ENCODE assay signal across 9 cellular contexts in the genomic region with DNA sequence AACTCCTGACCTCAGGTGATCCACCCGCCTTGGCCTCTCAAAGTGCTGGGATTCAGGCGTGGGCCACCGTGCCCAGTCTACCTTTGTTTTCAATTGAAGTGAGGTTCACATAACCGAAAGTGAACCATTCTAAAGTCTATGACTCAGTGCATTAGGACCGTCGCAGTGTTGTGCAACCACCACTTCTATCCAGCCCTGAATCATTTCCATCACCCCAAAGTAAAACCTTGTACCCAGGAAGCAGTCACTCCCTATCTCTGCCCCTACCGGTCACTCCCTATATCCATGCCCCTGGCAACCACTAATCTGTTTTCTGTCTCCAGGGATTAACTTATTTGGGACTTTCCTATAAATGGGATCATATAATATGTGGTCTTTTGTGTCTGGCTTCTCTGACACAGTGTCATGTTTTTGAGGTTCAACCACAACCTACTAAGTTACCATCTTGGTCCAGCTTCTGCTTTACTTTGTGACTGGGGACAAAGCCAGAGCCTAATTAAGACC. TPM values are rescaled to one million over a fixed set of nuclear protein-coding genes. Genes with fewer than 3 reads are reported as not detected.
DNase-seq lines count a peak whose midpoint lies in the region; ATAC-seq and TF ChIP-seq lines count a peak whose summit lies in the region.
"Had no signal": no experiment of that assay in that cellular context is flagged by ENCODE, and none has a peak within 500 bp of the region (broad histone marks: within the 10 kb centered on the region; RNA-seq: fewer than 3 reads in every experiment).

No MANE protein-coding gene starts in this region.

- H3K4me3 ChIP-seq in BJ (ENCODE audit: low read depth, low read length), result no peak overlapping the region
- no peak overlapping the region for H3K4me3 ChIP-seq in cardiac fibroblast (replicated peaks in 1 of 2; ENCODE audit: low read depth in 2 of 2, low read length in 2 of 2)

- no peaks in the 10 kb centered on the region for H3K27me3 ChIP-seq in BJ (ENCODE audit: control insufficient read depth, insufficient read depth, low read length)

- H3K27ac Mint-ChIP-seq in nephron, result peak overlapping the region; percentile 73 to 94 (median 86)
- H3K27ac Mint-ChIP-seq: activated T-helper 2 cell treated with anti-CD3 and anti-CD28 coated beads, Interferon-gamma antibody, Interleukin-2, Interleukin-4, amounts not matched to agents 10 μg/mL and 5 μg/mL and 100 μg/mL, durations not matched to agents 14 hours and 24 hours and 36 hours had no signal

- peaks cover 85% of the 10 kb centered on the region for H3K4me1 Mint-ChIP-seq in nephron

- CTCF ChIA-PET in BJ (lab: Yijun Ruan, JAX), result interaction anchor here (4.5 kb wide), 1 partner anchor 29 kb away, joined by 13 read pairs; no protein-coding TSS in a partner anchor

- H3K9me3 Mint-ChIP-seq in nephron, result no peaks in the 10 kb centered on the region
- H3K9me3 Mint-ChIP-seq: activated T-helper 2 cell treated with anti-CD3 and anti-CD28 coated beads, Interferon-gamma antibody, Interleukin-2, Interleukin-4, amounts not matched to agents 10 μg/mL and 5 μg/mL and 100 μg/mL, durations not matched to agents 14 hours and 24 hours and 36 hours had no signal

- TF ChIP-seq CTCF in BJ (IDR thresholded peaks at IDR 0.05; ENCODE audit: insufficient read depth, low read depth, low read length), result peak; percentile 70
- peak; percentile 55 for TF ChIP-seq CTCF in cardiac fibroblast (IDR thresholded peaks at IDR 0.05; ENCODE audit: low read depth, low read length)
- no peak for TF ChIP-seq CTCF in nephron (IDR thresholded peaks at IDR 0.05; ENCODE audit: unreplicated experiment in 3 of 3)

- no peak overlapping the region for H3K4me3 Mint-ChIP-seq in nephron

- ATAC-seq in HG03135 (IDR thresholded peaks at IDR 0.05; ENCODE audit: unreplicated experiment) (no peak), GM21576 (IDR thresholded peaks at IDR 0.05; ENCODE audit: unreplicated experiment) (no peak), GM19023 (IDR thresholded peaks at IDR 0.05; ENCODE audit: unreplicated experiment) (no peak)

- H3K36me3 Mint-ChIP-seq in nephron (ENCODE audit: low read depth), result no peaks in the 10 kb centered on the region

- no peaks in the 10 kb centered on the region for H3K36me3 ChIP-seq in BJ (ENCODE audit: control insufficient read depth, insufficient read depth, low read length)

- no peaks in the 10 kb centered on the region for H3K27me3 Mint-ChIP-seq in nephron (ENCODE audit: low read depth)

- DNase-seq in BJ (ENCODE audit: low read depth) (peak; percentile 79), MV-4-11 (lab: John Stamatoyannopoulos, UW) (peak; percentile 91), cardiac fibroblast (ENCODE audit: low read depth in 2 of 2) (peak; percentile 90 to 97), NCI-H1417 (lab: John Stamatoyannopoulos, UW) (no peak)

- POLR2A ChIA-PET in BJ (lab: Charles Lee), result no interaction called here

RNA-seq across cellular contexts. Expression of a gene that starts 28.3 kb away (rescaled TPM):
- polyA plus RNA-seq in BJ (2011; rRNA removed), result 19.6 and 28.0 TPM in 2 replicates
- polyA minus RNA-seq in BJ (2011; rRNA and poly(A)+ RNA removed), result 27.5 and 31.5 TPM in 2 replicates

Comparison
In these comparisons a context has a peak if more than half of its experiments do, and no peak if none do; other contexts are left out.
1. DNase-seq: peak in BJ (single experiment), MV-4-11 (single experiment) and cardiac fibroblast (2 of 2); none in NCI-H1417 (0 of 3).
2. CTCF ChIP-seq: peak in BJ (single experiment) and cardiac fibroblast (single experiment); none in nephron (0 of 3).